ENCODE assay signal across 1 cellular context in the genomic region with DNA sequence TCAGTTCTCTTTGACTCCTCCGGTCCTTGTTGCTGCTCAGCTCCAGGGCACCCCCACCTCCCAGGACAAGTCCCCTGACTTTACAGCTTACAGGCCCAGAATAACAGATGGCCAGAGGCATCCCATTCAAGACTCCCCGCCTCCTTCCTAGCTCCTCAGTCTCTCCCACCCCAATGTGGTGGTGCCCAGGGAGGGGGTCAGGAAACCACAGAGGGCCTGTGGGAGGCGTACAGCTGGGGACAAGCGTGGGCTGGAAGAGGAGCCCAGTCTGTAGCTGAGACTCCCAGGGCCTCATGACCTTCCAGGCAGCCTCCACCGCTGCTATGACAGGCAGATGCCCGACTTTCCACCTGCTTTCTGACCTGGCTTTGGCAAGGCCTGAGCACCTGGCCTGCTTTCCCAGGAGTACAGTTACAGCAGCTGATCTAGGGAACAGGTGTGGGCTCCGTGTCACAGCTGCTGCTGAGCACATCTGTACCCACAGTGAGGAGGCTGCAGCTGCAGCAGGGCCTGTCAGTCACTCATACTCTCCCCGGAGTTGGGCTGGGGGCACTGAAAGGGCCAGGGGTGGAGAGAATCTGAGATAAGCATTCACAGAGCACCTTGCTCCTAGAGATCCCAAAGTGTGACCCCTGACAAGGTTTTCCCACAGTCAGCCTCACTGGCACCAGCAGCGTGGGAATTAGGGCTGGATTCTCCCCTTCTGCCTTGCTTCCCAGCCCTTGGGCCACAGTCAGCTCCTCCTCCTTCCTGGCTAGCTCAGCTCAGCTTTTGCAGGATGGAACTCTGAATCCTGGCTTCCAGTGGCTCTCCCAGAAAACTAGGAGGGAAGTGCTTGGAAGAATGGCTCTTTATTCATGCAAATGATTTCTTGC.
TF ChIP-seq lines count a peak whose summit lies in the region.

No MANE protein-coding gene starts in this region.

TF ChIP-seq in H1, 55 proteins besides CTCF, POLR2A, EP300 and RAD21:
- TF ChIP-seq, protein P1, sequence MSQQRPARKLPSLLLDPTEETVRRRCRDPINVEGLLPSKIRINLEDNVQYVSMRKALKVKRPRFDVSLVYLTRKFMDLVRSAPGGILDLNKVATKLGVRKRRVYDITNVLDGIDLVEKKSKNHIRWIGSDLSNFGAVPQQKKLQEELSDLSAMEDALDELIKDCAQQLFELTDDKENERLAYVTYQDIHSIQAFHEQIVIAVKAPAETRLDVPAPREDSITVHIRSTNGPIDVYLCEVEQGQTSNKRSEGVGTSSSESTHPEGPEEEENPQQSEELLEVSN (IDR thresholded peaks at IDR 0.05), result no peak
- TF ChIP-seq, protein P2, sequence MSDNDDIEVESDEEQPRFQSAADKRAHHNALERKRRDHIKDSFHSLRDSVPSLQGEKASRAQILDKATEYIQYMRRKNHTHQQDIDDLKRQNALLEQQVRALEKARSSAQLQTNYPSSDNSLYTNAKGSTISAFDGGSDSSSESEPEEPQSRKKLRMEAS (IDR thresholded peaks at IDR 0.05), result no peak
- TF ChIP-seq RXRA (IDR thresholded peaks at IDR 0.05; ENCODE audit: insufficient read depth, low read depth, low read length) (no peak), RBBP5 (IDR thresholded peaks at IDR 0.05; ENCODE audit: borderline replicate concordance, low read depth, low read length) (no peak), SIN3A (conservative IDR thresholded peaks at IDR 0.05 in 1 of 2, IDR thresholded peaks at IDR 0.05 in 1 of 2; ENCODE audit: low read depth in 1 of 2, low read length in 2 of 2) (no peak), FOSL1 (IDR thresholded peaks at IDR 0.05; ENCODE audit: insufficient read depth, low read depth, low read length) (no peak), SAP30 (IDR thresholded peaks at IDR 0.05; ENCODE audit: insufficient read depth, insufficient replicate concordance, low read length) (no peak), SP4 (IDR thresholded peaks at IDR 0.05; ENCODE audit: low read length) (no peak), EGR1 (IDR thresholded peaks at IDR 0.05; ENCODE audit: borderline replicate concordance, low read depth, low read length) (no peak), GTF2F1 (IDR thresholded peaks at IDR 0.05; ENCODE audit: borderline replicate concordance, low read depth, low read length) (no peak), SP2 (IDR thresholded peaks at IDR 0.05; ENCODE audit: low read length) (no peak), POLR2AphosphoS5 (IDR thresholded peaks at IDR 0.05; ENCODE audit: low read depth, low read length) (no peak), SRF (IDR thresholded peaks at IDR 0.05; ENCODE audit: low read depth, low read length) (no peak), KDM4A (IDR thresholded peaks at IDR 0.05; ENCODE audit: low read depth, low read length, severe bottlenecking) (no peak), EZH2 (IDR thresholded peaks at IDR 0.05; ENCODE audit: low read depth, low read length, severe bottlenecking) (no peak), CBX5 (IDR thresholded peaks at IDR 0.05; ENCODE audit: low read depth, low read length) (no peak), NRF1 (IDR thresholded peaks at IDR 0.05; ENCODE audit: low read depth, low read length) (no peak), JUN (IDR thresholded peaks at IDR 0.05; ENCODE audit: low read depth, low read length) (no peak)
